In the genomic region with DNA sequence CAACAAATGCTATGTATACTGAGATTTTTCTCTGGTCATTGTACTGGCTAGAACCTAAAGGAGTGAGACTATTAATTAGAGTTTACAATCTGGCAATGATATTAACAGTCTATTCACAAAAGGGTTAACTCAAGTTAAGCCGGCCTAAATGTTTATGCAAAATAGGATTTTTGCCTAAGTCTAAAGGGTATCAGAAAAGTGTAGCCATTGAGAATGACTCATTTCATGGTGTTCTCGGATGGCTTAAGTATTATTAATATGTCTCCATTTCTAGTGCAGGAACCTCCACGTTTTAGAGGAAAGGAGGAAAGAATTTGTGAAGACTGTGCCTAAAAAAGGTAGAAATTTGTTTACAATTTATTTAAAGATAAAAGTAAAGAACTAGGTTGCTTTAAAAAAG, we compare ENCODE assay signal across 16 cellular contexts. TPM values are rescaled to one million over a fixed set of nuclear protein-coding genes. Genes with fewer than 3 reads are reported as not detected.
DNase-seq lines count a peak whose midpoint lies in the region; ATAC-seq and TF ChIP-seq lines count a peak whose summit lies in the region.
"Had no signal": no experiment of that assay in that cellular context is flagged by ENCODE, and none has a peak within 500 bp of the region (broad histone marks: within the 10 kb centered on the region; RNA-seq: fewer than 3 reads in every experiment).

No MANE protein-coding gene starts in this region.

- H3K27ac Mint-ChIP-seq in activated naive CD8-positive, alpha-beta T cell treated with anti-CD3 and anti-CD28 coated beads for 36 hours = no peak overlapping the region
- H3K27ac Mint-ChIP-seq: activated naive CD8-positive, alpha-beta T cell; CD4-positive, alpha-beta memory T cell; immature natural killer cell; T-helper 1 cell treated with Interleukin-12 subunit alpha and Interleukin-12 subunit beta and Interleukin-4 antibody, amounts not matched to agents 30 μg/mL and 1 μg/mL, for 36 hours had no signal

- H3K23ac ChIP-seq in mesendoderm (ENCODE audit: low read length) = no peak overlapping the region

- no peak overlapping the region for H2BK15ac ChIP-seq in mesendoderm (replicated peaks; ENCODE audit: low read depth)

- H2AK5ac ChIP-seq in mesendoderm (ENCODE audit: low read length) = no peak overlapping the region

- H3K4me2 ChIP-seq in mesendoderm (ENCODE audit: low read length) = no peak overlapping the region

- no peak for DNase-seq in HL-60 (ENCODE audit: low read depth in 1 of 2, low spot score in 1 of 2)
- no peak for DNase-seq in DMS53 treated with DMSO at 0.1 percent for 48 hours (lab: John Stamatoyannopoulos, UW; ENCODE audit: unreplicated experiment)
- no peak for DNase-seq in mesendoderm
- no peak for DNase-seq in activated naive CD8-positive, alpha-beta T cell treated with anti-CD3 and anti-CD28 coated beads for 36 hours
- DNase-seq in ureter (ENCODE audit: low spot score) = no peak
- DNase-seq: activated CD8-positive, alpha-beta memory T cell treated with anti-CD3 and anti-CD28 coated beads, Interleukin-2, amount 50 U/mL, for 4 hours; CD4-positive, alpha-beta memory T cell; GOT3; immature natural killer cell; mesenchymal stem cell had no signal

- ATAC-seq in GM19438 (IDR thresholded peaks at IDR 0.05; ENCODE audit: low read depth, unreplicated experiment) = peak; percentile 45
- peak; percentile 25 for ATAC-seq in HG02884 (IDR thresholded peaks at IDR 0.05; ENCODE audit: unreplicated experiment)
- ATAC-seq: gastroesophageal sphincter had no signal

- H2BK120ac ChIP-seq in mesendoderm (ENCODE audit: low read depth, low read length) = no peak overlapping the region

- H4K8ac ChIP-seq in mesendoderm (ENCODE audit: low read depth, low read length) = no peak overlapping the region

- no peaks in the 10 kb centered on the region for H3K27me3 Mint-ChIP-seq in activated naive CD8-positive, alpha-beta T cell treated with anti-CD3 and anti-CD28 coated beads for 36 hours
- H3K27me3 Mint-ChIP-seq: activated naive CD8-positive, alpha-beta T cell; CD4-positive, alpha-beta memory T cell had no signal

- peaks cover 2% of the 10 kb centered on the region for H3K4me1 Mint-ChIP-seq in activated naive CD8-positive, alpha-beta T cell treated with anti-CD3 and anti-CD28 coated beads for 36 hours
- H3K4me1 Mint-ChIP-seq: immature natural killer cell had no signal

- H3K4me1 ChIP-seq in mesendoderm (ENCODE audit: control insufficient read depth, low read depth, low read length) = no peaks in the 10 kb centered on the region
- H3K4me1 ChIP-seq: gastroesophageal sphincter had no signal

- no peak overlapping the region for H3K9ac ChIP-seq in mesendoderm (ENCODE audit: low read length)

- H2BK5ac ChIP-seq in mesendoderm (ENCODE audit: low read length) = no peak overlapping the region

- no peaks in the 10 kb centered on the region for H3K36me3 Mint-ChIP-seq in activated naive CD8-positive, alpha-beta T cell treated with anti-CD3 and anti-CD28 coated beads for 36 hours
- H3K36me3 Mint-ChIP-seq: activated naive CD8-positive, alpha-beta T cell; CD4-positive, alpha-beta memory T cell; immature natural killer cell had no signal

- H4K5ac ChIP-seq in mesendoderm (ENCODE audit: low read length) = no peak overlapping the region

- H3K27me3 ChIP-seq in HL-60 (ENCODE audit: insufficient read depth, poor library complexity, severe bottlenecking) (no peaks in the 10 kb centered on the region), mesendoderm (ENCODE audit: insufficient read depth, low read length, poor library complexity) (no peaks in the 10 kb centered on the region)
- H3K27me3 ChIP-seq: gastroesophageal sphincter had no signal

- WGBS in mesendoderm (ENCODE audit: extremely low coverage, insufficient coverage, low lambda C conversion rate) = no CpG with 5 or more reads among the region's 3 CpGs

- H3K4me3 Mint-ChIP-seq in activated naive CD8-positive, alpha-beta T cell treated with anti-CD3 and anti-CD28 coated beads for 36 hours = no peak overlapping the region
- H3K4me3 Mint-ChIP-seq: activated naive CD8-positive, alpha-beta T cell; CD4-positive, alpha-beta memory T cell; immature natural killer cell; T-helper 1 cell treated with Interleukin-12 subunit alpha and Interleukin-12 subunit beta and Interleukin-4 antibody, amounts not matched to agents 30 μg/mL and 1 μg/mL, for 36 hours had no signal

- TF ChIP-seq CTCF in HL-60 (IDR thresholded peaks at IDR 0.05; ENCODE audit: insufficient read depth, low read length) = no peak

- H3K36me3 ChIP-seq in mesendoderm (ENCODE audit: control insufficient read depth, insufficient read depth, low read length) = no peaks in the 10 kb centered on the region
- H3K36me3 ChIP-seq: gastroesophageal sphincter had no signal

- no peaks in the 10 kb centered on the region for H3K79me2 ChIP-seq in mesendoderm (ENCODE audit: control insufficient read depth, insufficient read depth, low read length)

- no peak overlapping the region for H3K4me3 ChIP-seq in HL-60 (replicated peaks; ENCODE audit: insufficient read depth, low read length)
- no peak overlapping the region for H3K4me3 ChIP-seq in mesendoderm (ENCODE audit: low read length)
- H3K4me3 ChIP-seq: gastroesophageal sphincter had no signal

- no peaks in the 10 kb centered on the region for H3K79me1 ChIP-seq in mesendoderm (ENCODE audit: low read length)

- H3K4ac ChIP-seq in mesendoderm (ENCODE audit: low read depth, low read length) = no peak overlapping the region

- no peak overlapping the region for H3K18ac ChIP-seq in mesendoderm (ENCODE audit: low read length)

- H3K27ac ChIP-seq in HL-60 (replicated peaks) (peak overlapping the region; percentile 62), mesendoderm (ENCODE audit: low read depth, low read length) (no peak overlapping the region)
- H3K27ac ChIP-seq: gastroesophageal sphincter had no signal

- H3K56ac ChIP-seq in mesendoderm (ENCODE audit: low read length) = no peak overlapping the region

- no peaks in the 10 kb centered on the region for H3K9me3 Mint-ChIP-seq in activated naive CD8-positive, alpha-beta T cell treated with anti-CD3 and anti-CD28 coated beads for 36 hours
- H3K9me3 Mint-ChIP-seq: CD4-positive, alpha-beta memory T cell; T-helper 1 cell treated with Interleukin-12 subunit alpha and Interleukin-12 subunit beta and Interleukin-4 antibody, amounts not matched to agents 30 μg/mL and 1 μg/mL, for 36 hours had no signal

RNA-seq across cellular contexts. Expression of gene DYNLT3, which starts 29.8 kb away (rescaled TPM):
- 6.2 TPM for polyA plus RNA-seq in mesendoderm (2013, experiment 1 of 2)
- polyA plus RNA-seq in mesendoderm (2013, experiment 2 of 2) = 5.9 TPM
- 10 to 100 TPM; 19.6 to 19.7 TPM for total RNA-seq in activated naive CD8-positive, alpha-beta T cell treated with anti-CD3 and anti-CD28 coated beads for 36 hours
- total RNA-seq in ureter = 31.9 TPM
- total RNA-seq: G401 had no signal

RNA-seq across cellular contexts. Expression of gene CYBB, which starts 37.7 kb away (rescaled TPM):
- 0.08 TPM for polyA plus RNA-seq in mesendoderm (2013, experiment 1 of 2)
- 0.06 TPM for polyA plus RNA-seq in mesendoderm (2013, experiment 2 of 2)
- under 1 TPM; 0.50 to 0.76 TPM for total RNA-seq in activated naive CD8-positive, alpha-beta T cell treated with anti-CD3 and anti-CD28 coated beads for 36 hours
- total RNA-seq in ureter = 13.7 TPM
- total RNA-seq: G401 had no signal
